Comparison of ENCODE assay signal across 1 cellular context in the genomic region with DNA sequence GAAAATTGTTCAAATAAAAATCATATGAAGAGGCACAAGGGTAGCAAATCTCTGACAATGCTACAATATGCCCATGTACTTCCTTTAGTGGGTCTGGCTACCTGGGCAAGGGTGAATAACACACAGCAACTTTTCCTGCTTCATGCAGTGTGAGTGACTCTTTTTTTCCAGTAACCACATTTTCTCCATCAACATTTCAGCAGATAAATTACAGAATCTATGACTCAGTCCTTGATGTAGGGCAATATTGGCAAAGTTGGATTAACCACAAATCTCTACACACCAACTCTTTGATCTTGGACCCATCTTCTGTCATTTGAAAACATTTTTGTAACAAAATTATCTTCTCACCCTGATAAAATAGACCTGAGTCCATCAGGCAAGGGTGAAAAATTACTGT.
TF ChIP-seq lines count a peak whose summit lies in the region.

No MANE protein-coding gene starts in this region.

TF ChIP-seq in HepG2, 621 proteins besides CTCF, POLR2A, EP300 and RAD21:
- TF ChIP-seq ZC3H4 (CRISPR knock-in tag; IDR thresholded peaks at IDR 0.05; ENCODE audit: borderline replicate concordance) (no peak), GABPB1 (CRISPR knock-in tag; IDR thresholded peaks at IDR 0.05) (no peak), FOXM1 (CRISPR knock-in tag; IDR thresholded peaks at IDR 0.05) (no peak), SRY (CRISPR knock-in tag; IDR thresholded peaks at IDR 0.05) (no peak), ZNF563 (CRISPR knock-in tag; IDR thresholded peaks at IDR 0.05) (no peak), RFXANK (CRISPR knock-in tag; IDR thresholded peaks at IDR 0.05) (no peak), ZNF264 (CRISPR knock-in tag; IDR thresholded peaks at IDR 0.05) (no peak)
- TF ChIP-seq, protein P1, sequence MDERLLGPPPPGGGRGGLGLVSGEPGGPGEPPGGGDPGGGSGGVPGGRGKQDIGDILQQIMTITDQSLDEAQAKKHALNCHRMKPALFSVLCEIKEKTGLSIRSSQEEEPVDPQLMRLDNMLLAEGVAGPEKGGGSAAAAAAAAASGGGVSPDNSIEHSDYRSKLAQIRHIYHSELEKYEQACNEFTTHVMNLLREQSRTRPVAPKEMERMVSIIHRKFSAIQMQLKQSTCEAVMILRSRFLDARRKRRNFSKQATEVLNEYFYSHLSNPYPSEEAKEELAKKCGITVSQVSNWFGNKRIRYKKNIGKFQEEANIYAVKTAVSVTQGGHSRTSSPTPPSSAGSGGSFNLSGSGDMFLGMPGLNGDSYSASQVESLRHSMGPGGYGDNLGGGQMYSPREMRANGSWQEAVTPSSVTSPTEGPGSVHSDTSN (CRISPR knock-in tag; IDR thresholded peaks at IDR 0.05) = no peak
- TF ChIP-seq, protein P2, sequence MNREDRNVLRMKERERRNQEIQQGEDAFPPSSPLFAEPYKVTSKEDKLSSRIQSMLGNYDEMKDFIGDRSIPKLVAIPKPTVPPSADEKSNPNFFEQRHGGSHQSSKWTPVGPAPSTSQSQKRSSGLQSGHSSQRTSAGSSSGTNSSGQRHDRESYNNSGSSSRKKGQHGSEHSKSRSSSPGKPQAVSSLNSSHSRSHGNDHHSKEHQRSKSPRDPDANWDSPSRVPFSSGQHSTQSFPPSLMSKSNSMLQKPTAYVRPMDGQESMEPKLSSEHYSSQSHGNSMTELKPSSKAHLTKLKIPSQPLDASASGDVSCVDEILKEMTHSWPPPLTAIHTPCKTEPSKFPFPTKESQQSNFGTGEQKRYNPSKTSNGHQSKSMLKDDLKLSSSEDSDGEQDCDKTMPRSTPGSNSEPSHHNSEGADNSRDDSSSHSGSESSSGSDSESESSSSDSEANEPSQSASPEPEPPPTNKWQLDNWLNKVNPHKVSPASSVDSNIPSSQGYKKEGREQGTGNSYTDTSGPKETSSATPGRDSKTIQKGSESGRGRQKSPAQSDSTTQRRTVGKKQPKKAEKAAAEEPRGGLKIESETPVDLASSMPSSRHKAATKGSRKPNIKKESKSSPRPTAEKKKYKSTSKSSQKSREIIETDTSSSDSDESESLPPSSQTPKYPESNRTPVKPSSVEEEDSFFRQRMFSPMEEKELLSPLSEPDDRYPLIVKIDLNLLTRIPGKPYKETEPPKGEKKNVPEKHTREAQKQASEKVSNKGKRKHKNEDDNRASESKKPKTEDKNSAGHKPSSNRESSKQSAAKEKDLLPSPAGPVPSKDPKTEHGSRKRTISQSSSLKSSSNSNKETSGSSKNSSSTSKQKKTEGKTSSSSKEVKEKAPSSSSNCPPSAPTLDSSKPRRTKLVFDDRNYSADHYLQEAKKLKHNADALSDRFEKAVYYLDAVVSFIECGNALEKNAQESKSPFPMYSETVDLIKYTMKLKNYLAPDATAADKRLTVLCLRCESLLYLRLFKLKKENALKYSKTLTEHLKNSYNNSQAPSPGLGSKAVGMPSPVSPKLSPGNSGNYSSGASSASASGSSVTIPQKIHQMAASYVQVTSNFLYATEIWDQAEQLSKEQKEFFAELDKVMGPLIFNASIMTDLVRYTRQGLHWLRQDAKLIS (CRISPR knock-in tag; IDR thresholded peaks at IDR 0.05) = no peak
